11 cellular contexts compared by ENCODE assay signal in genomic region chrX:110414679-110415439, GRCh38. TPM values are rescaled to one million over a fixed set of nuclear protein-coding genes. Genes with fewer than 3 reads are reported as not detected.
DNase-seq lines count a peak whose midpoint lies in the region; ATAC-seq and TF ChIP-seq lines count a peak whose summit lies in the region.
"Had no signal": no experiment of that assay in that cellular context is flagged by ENCODE, and none has a peak within 500 bp of the region (broad histone marks: within the 10 kb centered on the region; RNA-seq: fewer than 3 reads in every experiment).

No MANE protein-coding gene starts in this region.

- no peaks in the 10 kb centered on the region for H3K4me1 ChIP-seq in mucosa of descending colon (ENCODE audit: low read depth)

- no peaks in the 10 kb centered on the region for H3K36me3 ChIP-seq in mucosa of descending colon (ENCODE audit: low read depth)

- H3K9me3 Mint-ChIP-seq in nephron progenitor cell = no peaks in the 10 kb centered on the region
- H3K9me3 Mint-ChIP-seq: neural crest cell had no signal

- DNase-seq in dedifferentiated amniotic fluid mesenchymal stem cell (ENCODE audit: extremely low spot score) = peak; percentile 51
- no peak for DNase-seq in nephron progenitor cell
- no peak for DNase-seq in SW480 (ENCODE audit: low spot score)
- DNase-seq in mucosa of descending colon = no peak
- DNase-seq in HPDE6-E6E7 (ENCODE audit: extremely low spot score) = no peak
- DNase-seq: activated T-cell treated with anti-CD3 and anti-CD28 coated beads, Interleukin-2, amount 50 U/mL, for 1 hour had no signal

- intact Hi-C loops in mucosa of descending colon (cut with DNase I, micrococcal nuclease) = loop anchor here in 1 of 2 donors (5.0 kb wide), 1 partner anchor 258 kb away; no protein-coding TSS in a partner anchor

- no peak overlapping the region for H3K27ac Mint-ChIP-seq in nephron progenitor cell

- TF ChIP-seq CTCF in nephron progenitor cell (IDR thresholded peaks at IDR 0.05) = no peak
- TF ChIP-seq CTCF in mucosa of descending colon (IDR thresholded peaks at IDR 0.05) = no peak

- H3K4me3 Mint-ChIP-seq in nephron progenitor cell = no peak overlapping the region
- H3K4me3 Mint-ChIP-seq: neural crest cell had no signal

- no peaks in the 10 kb centered on the region for H3K9me3 ChIP-seq in mucosa of descending colon

- no peaks in the 10 kb centered on the region for H3K36me3 Mint-ChIP-seq in nephron progenitor cell (ENCODE audit: low read depth)

- H3K27me3 Mint-ChIP-seq in nephron progenitor cell (ENCODE audit: low read depth, poor library complexity) = no peaks in the 10 kb centered on the region

- H3K4me1 Mint-ChIP-seq in nephron progenitor cell = peaks cover 87% of the 10 kb centered on the region

- ATAC-seq in GM18499 (IDR thresholded peaks at IDR 0.05; ENCODE audit: insufficient read depth, unreplicated experiment) (peak; percentile 81), GM21528 (IDR thresholded peaks at IDR 0.05; ENCODE audit: low FRiP score, unreplicated experiment) (peak; percentile 92), HG03354 (IDR thresholded peaks at IDR 0.05; ENCODE audit: poor library complexity, severe bottlenecking, unreplicated experiment) (peak; percentile 71), mucosa of descending colon (no peak)

- H3K4me3 ChIP-seq in mucosa of descending colon = no peak overlapping the region

RNA-seq across cellular contexts. Expression of gene RTL9, which starts 56.2 kb away (rescaled TPM):
- total RNA-seq in mucosa of descending colon = under 1 TPM in 1 of 3 donors, not detected in 2; 0.06 TPM
- total RNA-seq: epithelial cell of proximal tubule had no signal
